Comparison of ENCODE assay signal across 13 cellular contexts in genomic region chr15:92891533-92892200, GRCh38. TPM values are rescaled to one million over a fixed set of nuclear protein-coding genes. Genes with fewer than 3 reads are reported as not detected.
A peak's percentile ranks its signal among the peaks of the same experiment; 100 is the strongest.
DNase-seq lines count a peak whose midpoint lies in the region; ATAC-seq, FAIRE-seq and TF ChIP-seq lines count a peak whose summit lies in the region.
"Had no signal": no experiment of that assay in that cellular context is flagged by ENCODE, and none has a peak within 500 bp of the region (broad histone marks: within the 10 kb centered on the region; RNA-seq: fewer than 3 reads in every experiment).

No MANE protein-coding gene starts in this region.

- ATAC-seq in activated CD8-positive, alpha-beta T cell treated with anti-CD3 and anti-CD28 coated beads, Interleukin-2, amount 10 ng/mL, durations not matched to agents 7 days and 5 days: peak; percentile 14
- ATAC-seq in HepG2: no peak
- ATAC-seq in HG03108 (IDR thresholded peaks at IDR 0.05; ENCODE audit: unreplicated experiment): no peak

- FAIRE-seq in HepG2 (lab: Jason Lieb, UNC): no peak
- FAIRE-seq: urothelium cell line had no signal

- POLR2A ChIA-PET in activated CD8-positive, alpha-beta T cell treated with anti-CD3 and anti-CD28 coated beads, Interleukin-2, amount 10 ng/mL, durations not matched to agents 7 days and 5 days (lab: Charles Lee): interaction anchor here (0.7 to 2.6 kb wide), 5 partner anchors 9 to 82 kb away, joined by 3 to 17 read pairs (median 9); partner anchors contain the start of gene CHD2
- POLR2A ChIA-PET in HepG2 (lab: Yijun Ruan, JAX) (interaction anchor here (0.6 to 6.2 kb wide), 6 partner anchors 10 to 88 kb away, joined by 3 to 37 read pairs (median 3); no protein-coding TSS in a partner anchor), A673 (lab: Charles Lee; ENCODE audit: low non-redundant PET) (interaction anchor here (0.5 kb wide), 1 partner anchor 21 kb away, joined by 3 read pairs; no protein-coding TSS in a partner anchor)

- CTCF ChIA-PET in activated naive CD4-positive, alpha-beta T cell treated with anti-CD3 and anti-CD28 coated beads for 36 hours (lab: Charles Lee): interaction anchor here (1.0 kb wide), 1 partner anchor 74 kb away, joined by 3 read pairs; no protein-coding TSS in a partner anchor
- CTCF ChIA-PET in activated CD8-positive, alpha-beta T cell treated with anti-CD3 and anti-CD28 coated beads, Interleukin-2, amount 10 ng/mL, durations not matched to agents 7 days and 5 days (lab: Charles Lee): interaction anchor here (0.7 to 2.0 kb wide), 2 partner anchors 9 to 26 kb away, joined by 3 to 7 read pairs; partner anchors contain the start of gene CHD2
- CTCF ChIA-PET in HepG2 (lab: Yijun Ruan, JAX; ENCODE audit: low intra/inter-chr PET ratio, low total read pairs) (no interaction called here), A673 (lab: Charles Lee) (no interaction called here)

- no peaks in the 10 kb centered on the region for H3K9me3 ChIP-seq in HepG2 (ENCODE audit: low read length)
- H3K9me3 ChIP-seq in tibial artery: no peaks in the 10 kb centered on the region
- no peaks in the 10 kb centered on the region for H3K9me3 ChIP-seq in A673 (ENCODE audit: low read depth, low read length, poor library complexity, severe bottlenecking)

- peaks cover 10 to 69% of the 10 kb centered on the region in 2 experiments for H3K36me3 ChIP-seq in HepG2 (replicated peaks in 1 of 2; ENCODE audit: control insufficient read depth in 1 of 2, insufficient read depth in 2 of 2, low read length in 2 of 2)
- peaks cover 65 to 74% (median 67%) of the 10 kb centered on the region in 3 donors for H3K36me3 ChIP-seq in tibial artery
- peaks cover 96% of the 10 kb centered on the region for H3K36me3 ChIP-seq in A673 (ENCODE audit: insufficient read depth, low read length, poor library complexity, severe bottlenecking)

- no peak overlapping the region for H2AFZ ChIP-seq in HepG2 (ENCODE audit: low read length)

- H3K27ac ChIP-seq in HepG2 (ENCODE audit: extremely low read length, insufficient read depth, low read length): no peak overlapping the region
- peak overlapping the region; percentile 2 to 13 for H3K27ac ChIP-seq in tibial artery
- H3K27ac ChIP-seq in A673 (ENCODE audit: low read depth, low read length, poor library complexity, severe bottlenecking): no peak overlapping the region

- peak overlapping the region; percentile 41 for H3K4me3 Mint-ChIP-seq in activated naive CD4-positive, alpha-beta T cell treated with anti-CD3 and anti-CD28 coated beads for 36 hours
- H3K4me3 Mint-ChIP-seq in activated CD8-positive, alpha-beta T cell treated with anti-CD3 and anti-CD28 coated beads, Interleukin-2, amount 10 ng/mL, durations not matched to agents 7 days and 5 days: peak overlapping the region; percentile 59

- TF ChIP-seq POLR2A in HepG2 (IDR thresholded peaks at IDR 0.05; ENCODE audit: insufficient read depth in 1 of 2, low read depth in 2 of 2, low read length in 2 of 2): no peak

- H3K4me1 ChIP-seq in HepG2 (ENCODE audit: insufficient read depth, low read length) (peaks cover 69% of the 10 kb centered on the region), tibial artery (peaks cover 0 to 84% (median 31%) of the 10 kb centered on the region in 4 donors), A673 (ENCODE audit: insufficient read depth, low read length, poor library complexity, severe bottlenecking) (peaks cover 27% of the 10 kb centered on the region)

- TF ChIP-seq CTCF in HepG2 (CRISPR knock-in tag; IDR thresholded peaks at IDR 0.05) (no peak), tibial artery (IDR thresholded peaks at IDR 0.05) (no peak), A673 (conservative IDR thresholded peaks at IDR 0.05; ENCODE audit: low read depth, low read length) (no peak)

- H3K9me3 Mint-ChIP-seq in activated naive CD4-positive, alpha-beta T cell treated with anti-CD3 and anti-CD28 coated beads for 36 hours: no peaks in the 10 kb centered on the region
- no peaks in the 10 kb centered on the region for H3K9me3 Mint-ChIP-seq in activated CD8-positive, alpha-beta T cell treated with anti-CD3 and anti-CD28 coated beads, Interleukin-2, amount 10 ng/mL, durations not matched to agents 7 days and 5 days (ENCODE audit: insufficient read depth)

- peaks cover 79% of the 10 kb centered on the region for H3K36me3 Mint-ChIP-seq in activated naive CD4-positive, alpha-beta T cell treated with anti-CD3 and anti-CD28 coated beads for 36 hours (ENCODE audit: low read depth)
- H3K36me3 Mint-ChIP-seq in activated CD8-positive, alpha-beta T cell treated with anti-CD3 and anti-CD28 coated beads, Interleukin-2, amount 10 ng/mL, durations not matched to agents 7 days and 5 days (ENCODE audit: low read depth): peaks cover 88% of the 10 kb centered on the region

- BruUV-seq in HepG2 (replicated peaks; lab: Mats Ljungman, UMichigan) (no TSS peak), A673 (replicated peaks; lab: Mats Ljungman, UMichigan) (no TSS peak)

- no peaks in the 10 kb centered on the region for H3K27me3 Mint-ChIP-seq in activated naive CD4-positive, alpha-beta T cell treated with anti-CD3 and anti-CD28 coated beads for 36 hours (ENCODE audit: low read depth)
- no peaks in the 10 kb centered on the region for H3K27me3 Mint-ChIP-seq in activated CD8-positive, alpha-beta T cell treated with anti-CD3 and anti-CD28 coated beads, Interleukin-2, amount 10 ng/mL, durations not matched to agents 7 days and 5 days (ENCODE audit: low read depth)

- H3K9ac ChIP-seq in HepG2 (ENCODE audit: insufficient read depth, low read depth, low read length): no peak overlapping the region

- TF ChIP-seq EP300 in HepG2 (IDR thresholded peaks at IDR 0.05; ENCODE audit: low read depth in 2 of 2, low read length in 2 of 2): no peak
- no peak for TF ChIP-seq EP300 in HepG2 (CRISPR knock-in tag; IDR thresholded peaks at IDR 0.05; ENCODE audit: borderline replicate concordance)

- TF ChIP-seq RAD21 in HepG2 (CRISPR knock-in tag; IDR thresholded peaks at IDR 0.05): no peak

- H3K4me1 Mint-ChIP-seq in activated naive CD4-positive, alpha-beta T cell treated with anti-CD3 and anti-CD28 coated beads for 36 hours (ENCODE audit: low read depth): peaks cover 75% of the 10 kb centered on the region
- H3K4me1 Mint-ChIP-seq in activated CD8-positive, alpha-beta T cell treated with anti-CD3 and anti-CD28 coated beads, Interleukin-2, amount 10 ng/mL, durations not matched to agents 7 days and 5 days (ENCODE audit: low read depth): peaks cover 74% of the 10 kb centered on the region

- H3K79me2 ChIP-seq in HepG2 (ENCODE audit: insufficient read depth, low read length): peaks cover 98% of the 10 kb centered on the region

- intact Hi-C loops in activated naive CD4-positive, alpha-beta T cell treated with anti-CD3 and anti-CD28 coated beads for 36 hours (cut with micrococcal nuclease): no loop called here
- intact Hi-C loops in HepG2 (cut with micrococcal nuclease; ENCODE audit: unreplicated experiment): no loop called here
- intact Hi-C loops in tibial artery (cut with DNase I; ENCODE audit: low total_unique reads): no loop called here
- intact Hi-C loops in A673 (cut with micrococcal nuclease; ENCODE audit: unreplicated experiment): no loop called here

- no peaks in the 10 kb centered on the region for H3K27me3 ChIP-seq in HepG2 (ENCODE audit: control insufficient read depth in 1 of 2, insufficient read depth in 2 of 2, low read length in 2 of 2)
- no peaks in the 10 kb centered on the region for H3K27me3 ChIP-seq in tibial artery
- no peaks in the 10 kb centered on the region for H3K27me3 ChIP-seq in A673 (replicated peaks; ENCODE audit: insufficient read depth, low read depth, low read length, poor library complexity)

- H3K4me3 ChIP-seq in HepG2 (replicated peaks in 1 of 3; ENCODE audit: insufficient read depth in 1 of 3, low read depth in 2 of 3, low read length in 3 of 3): no peak overlapping the region
- no peak overlapping the region for H3K4me3 ChIP-seq in tibial artery
- no peak overlapping the region for H3K4me3 ChIP-seq in A673 (ENCODE audit: low read depth, low read length, poor library complexity, severe bottlenecking)
- H3K4me3 ChIP-seq: skin epidermis had no signal

- H3K4me2 ChIP-seq in HepG2 (ENCODE audit: low read depth, low read length): no peak overlapping the region

- in situ Hi-C loops in HepG2 (cut with HindIII; ENCODE audit: extremely low pct_ligation_motif_present, low pct_unique_long_range_greater_than_20kb): no loop called here

- 74% methylated on average over 3 of the region's 3 CpGs for WGBS in HepG2 (ENCODE audit: low lambda C conversion rate)

- peak overlapping the region; percentile 74 for H3K27ac Mint-ChIP-seq in activated naive CD4-positive, alpha-beta T cell treated with anti-CD3 and anti-CD28 coated beads for 36 hours
- H3K27ac Mint-ChIP-seq in activated CD8-positive, alpha-beta T cell treated with anti-CD3 and anti-CD28 coated beads, Interleukin-2, amount 10 ng/mL, durations not matched to agents 7 days and 5 days: peak overlapping the region; percentile 71

- H4K20me1 ChIP-seq in HepG2 (ENCODE audit: insufficient read depth, low read length): peaks cover 32% of the 10 kb centered on the region

- no peak for DNase-seq in activated naive CD4-positive, alpha-beta T cell treated with anti-CD3 and anti-CD28 coated beads for 36 hours
- no peak for DNase-seq in activated naive CD4-positive, alpha-beta T cell (lab: John Stamatoyannopoulos, UW)
- no peak for DNase-seq in activated CD8-positive, alpha-beta T cell treated with anti-CD3 and anti-CD28 coated beads, Interleukin-2, amount 10 ng/mL, durations not matched to agents 7 days and 5 days
- DNase-seq in HepG2 (ENCODE audit: low spot score) (no peak), tibial artery (no peak), A673 (ENCODE audit: low spot score) (no peak), medulla oblongata (ENCODE audit: extremely low spot score) (no peak)
- DNase-seq: cerebellar nuclear complex, NCI-H1417, NCI-H69 had no signal

RNA-seq across cellular contexts. Expression of gene CHD2, which starts 8.5 kb away (rescaled TPM):
- 100 to 1,000 TPM; 164 to 185 TPM for total RNA-seq in activated naive CD4-positive, alpha-beta T cell treated with anti-CD3 and anti-CD28 coated beads for 36 hours
- total RNA-seq in activated CD8-positive, alpha-beta T cell treated with anti-CD3 and anti-CD28 coated beads, Interleukin-2, amount 10 ng/mL, durations not matched to agents 7 days and 5 days: 100 to 1,000 TPM; 137 to 144 TPM
- 47.3 and 54.1 TPM in 2 replicates for total RNA-seq in HepG2 (2016; rRNA removed; fragmentation: Illumina TruSeq; extraction: Trizol)
- total RNA-seq in HepG2 (2016; cell fraction: cytosol; rRNA removed; fragmentation: Illumina TruSeq; extraction: Trizol; ENCODE audit: low read depth): 130 and 158 TPM in 2 replicates
- total RNA-seq in HepG2 (2016; cell fraction: insoluble cytoplasmic fraction; rRNA removed; fragmentation: Illumina TruSeq; extraction: Trizol): 50.1 and 51.1 TPM in 2 replicates
- total RNA-seq in HepG2 (2016; cell fraction: membrane; rRNA removed; fragmentation: Illumina TruSeq; extraction: Trizol): 43.6 and 53.4 TPM in 2 replicates
- total RNA-seq in HepG2 (2016; cell fraction: nucleus; rRNA removed; fragmentation: Illumina TruSeq; extraction: Trizol): 176 and 185 TPM in 2 replicates
- polyA plus RNA-seq in HepG2 (2011; rRNA removed): 54.0 and 71.7 TPM in 2 replicates
- 36.6 and 46.4 TPM in 2 replicates for polyA plus RNA-seq in HepG2 (2011; cell fraction: cytosol; rRNA removed)
- 160 and 205 TPM in 2 replicates for polyA plus RNA-seq in HepG2 (2011; cell fraction: nucleus; rRNA removed)
- 51.4 and 60.1 TPM in 2 replicates for polyA plus RNA-seq in HepG2 (2012)
- 2.6 and 2.7 TPM in 2 replicates for polyA plus RNA-seq in HepG2 (2016; cell fraction: cytosol; fragmentation: Illumina TruSeq; extraction: Trizol; ENCODE audit: low read depth)
- 33.4 and 39.2 TPM in 2 replicates for polyA plus RNA-seq in HepG2 (2016; cell fraction: insoluble cytoplasmic fraction; fragmentation: Illumina TruSeq; extraction: Trizol; ENCODE audit: low read depth)
- polyA plus RNA-seq in HepG2 (2016; cell fraction: membrane; fragmentation: Illumina TruSeq; extraction: Trizol; ENCODE audit: low read depth): 5.7 and 7.2 TPM in 2 replicates
- polyA plus RNA-seq in HepG2 (2016; cell fraction: nucleus; fragmentation: Illumina TruSeq; extraction: Trizol; ENCODE audit: insufficient read depth, low read depth): 104 and 120 TPM in 2 replicates
- 70.2 and 75.7 TPM in 2 replicates for polyA minus RNA-seq in HepG2 (2011; rRNA and poly(A)+ RNA removed; ENCODE audit: low replicate concordance)
- 53.5 and 70.4 TPM in 2 replicates for polyA minus RNA-seq in HepG2 (2011; cell fraction: cytosol; rRNA and poly(A)+ RNA removed)
- polyA minus RNA-seq in HepG2 (2011; cell fraction: nucleus; rRNA and poly(A)+ RNA removed): 605 and 632 TPM in 2 replicates
- total RNA-seq in A673 (2021): 75.7 and 78.0 TPM in 2 replicates

Comparison
In these comparisons a context has a peak if more than half of its experiments do, and no peak if none do; other contexts are left out.
1. H3K27ac ChIP-seq: peak in tibial artery (2 of 2); none in HepG2 (single experiment) and A673 (single experiment).
2. CTCF ChIA-PET loops: an anchor here in activated naive CD4-positive, alpha-beta T cell treated with anti-CD3 and anti-CD28 coated beads for 36 hours (1.0 kb wide) and activated CD8-positive, alpha-beta T cell treated with anti-CD3 and anti-CD28 coated beads, Interleukin-2, amount 10 ng/mL, durations not matched to agents 7 days and 5 days (0.7 to 2.0 kb wide); none called in HepG2 and A673.